In genomic region chr6:107488875-107489635, GRCh38 we compare ENCODE assay signal across 1 cellular context.
A peak's percentile ranks its signal among the peaks of the same experiment; 100 is the strongest.
TF ChIP-seq lines count a peak whose summit lies in the region.

No MANE protein-coding gene starts in this region.

TF ChIP-seq in HepG2, 621 proteins besides CTCF, POLR2A, EP300 and RAD21 (continued from another document and continues in another):
- TF ChIP-seq, protein P1, sequence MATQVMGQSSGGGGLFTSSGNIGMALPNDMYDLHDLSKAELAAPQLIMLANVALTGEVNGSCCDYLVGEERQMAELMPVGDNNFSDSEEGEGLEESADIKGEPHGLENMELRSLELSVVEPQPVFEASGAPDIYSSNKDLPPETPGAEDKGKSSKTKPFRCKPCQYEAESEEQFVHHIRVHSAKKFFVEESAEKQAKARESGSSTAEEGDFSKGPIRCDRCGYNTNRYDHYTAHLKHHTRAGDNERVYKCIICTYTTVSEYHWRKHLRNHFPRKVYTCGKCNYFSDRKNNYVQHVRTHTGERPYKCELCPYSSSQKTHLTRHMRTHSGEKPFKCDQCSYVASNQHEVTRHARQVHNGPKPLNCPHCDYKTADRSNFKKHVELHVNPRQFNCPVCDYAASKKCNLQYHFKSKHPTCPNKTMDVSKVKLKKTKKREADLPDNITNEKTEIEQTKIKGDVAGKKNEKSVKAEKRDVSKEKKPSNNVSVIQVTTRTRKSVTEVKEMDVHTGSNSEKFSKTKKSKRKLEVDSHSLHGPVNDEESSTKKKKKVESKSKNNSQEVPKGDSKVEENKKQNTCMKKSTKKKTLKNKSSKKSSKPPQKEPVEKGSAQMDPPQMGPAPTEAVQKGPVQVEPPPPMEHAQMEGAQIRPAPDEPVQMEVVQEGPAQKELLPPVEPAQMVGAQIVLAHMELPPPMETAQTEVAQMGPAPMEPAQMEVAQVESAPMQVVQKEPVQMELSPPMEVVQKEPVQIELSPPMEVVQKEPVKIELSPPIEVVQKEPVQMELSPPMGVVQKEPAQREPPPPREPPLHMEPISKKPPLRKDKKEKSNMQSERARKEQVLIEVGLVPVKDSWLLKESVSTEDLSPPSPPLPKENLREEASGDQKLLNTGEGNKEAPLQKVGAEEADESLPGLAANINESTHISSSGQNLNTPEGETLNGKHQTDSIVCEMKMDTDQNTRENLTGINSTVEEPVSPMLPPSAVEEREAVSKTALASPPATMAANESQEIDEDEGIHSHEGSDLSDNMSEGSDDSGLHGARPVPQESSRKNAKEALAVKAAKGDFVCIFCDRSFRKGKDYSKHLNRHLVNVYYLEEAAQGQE (IDR thresholded peaks at IDR 0.05; ENCODE audit: borderline replicate concordance in 1 of 2, low read depth in 1 of 2, low read length in 2 of 2), result no peak
- TF ChIP-seq ZFP1 (CRISPR knock-in tag; IDR thresholded peaks at IDR 0.05), result no peak
- no peak for TF ChIP-seq MTA3 (CRISPR knock-in tag; IDR thresholded peaks at IDR 0.05)
- 0 out of 2 replicates have a peak, but pooled peaks have one; percentile 15 for TF ChIP-seq E2F5 (CRISPR knock-in tag; conservative IDR thresholded peaks at IDR 0.05)
- no peak for TF ChIP-seq ZZZ3 (CRISPR knock-in tag; IDR thresholded peaks at IDR 0.05; ENCODE audit: borderline replicate concordance)
- no peak for TF ChIP-seq ETS1 (CRISPR knock-in tag; IDR thresholded peaks at IDR 0.05)
- TF ChIP-seq ZNF331 (CRISPR knock-in tag; IDR thresholded peaks at IDR 0.05), result 0 out of 2 replicates have a peak, but pooled peaks have one; percentile 21
- TF ChIP-seq JUND (CRISPR knock-in tag; IDR thresholded peaks at IDR 0.05), result no peak
- no peak for TF ChIP-seq ZNF232 (CRISPR knock-in tag; IDR thresholded peaks at IDR 0.05; ENCODE audit: borderline replicate concordance)
- TF ChIP-seq THAP9 (CRISPR knock-in tag; IDR thresholded peaks at IDR 0.05; ENCODE audit: borderline replicate concordance), result no peak
- no peak for TF ChIP-seq ARHGAP35 (CRISPR knock-in tag; IDR thresholded peaks at IDR 0.05; ENCODE audit: borderline replicate concordance)
- 0 out of 2 replicates have a peak, but pooled peaks have one; percentile 21 for TF ChIP-seq RXRA (CRISPR knock-in tag; IDR thresholded peaks at IDR 0.05)
- TF ChIP-seq MIER2 (CRISPR knock-in tag; IDR thresholded peaks at IDR 0.05), result no peak
- no peak for TF ChIP-seq ZNF343 (CRISPR knock-in tag; IDR thresholded peaks at IDR 0.05)
- TF ChIP-seq ZNF143 (CRISPR knock-in tag; IDR thresholded peaks at IDR 0.05), result 0 out of 2 replicates have a peak, but pooled peaks have one; percentile 13
- no peak for TF ChIP-seq TMF1 (CRISPR knock-in tag; IDR thresholded peaks at IDR 0.05; ENCODE audit: low read depth)
- peak; percentile 82 for TF ChIP-seq ZSCAN21 (CRISPR knock-in tag; IDR thresholded peaks at IDR 0.05; ENCODE audit: borderline replicate concordance)
- no peak for TF ChIP-seq GLMP (CRISPR knock-in tag; IDR thresholded peaks at IDR 0.05; ENCODE audit: borderline replicate concordance)
- TF ChIP-seq HNRNPUL1 (IDR thresholded peaks at IDR 0.05; ENCODE audit: low read depth, low read length), result no peak
- TF ChIP-seq ZFP82 (CRISPR knock-in tag; IDR thresholded peaks at IDR 0.05; ENCODE audit: borderline replicate concordance), result no peak
- no peak for TF ChIP-seq ATF1 (CRISPR knock-in tag; IDR thresholded peaks at IDR 0.05)
- TF ChIP-seq ISL2 (CRISPR knock-in tag; IDR thresholded peaks at IDR 0.05), result no peak
- TF ChIP-seq ZNF121 (CRISPR knock-in tag; IDR thresholded peaks at IDR 0.05), result no peak
- TF ChIP-seq CHD2 (IDR thresholded peaks at IDR 0.05; ENCODE audit: low read depth, low read length), result no peak
- TF ChIP-seq SMAD1 (CRISPR knock-in tag; IDR thresholded peaks at IDR 0.05; ENCODE audit: borderline replicate concordance, low read depth), result no peak
- TF ChIP-seq ZNF556 (CRISPR knock-in tag; IDR thresholded peaks at IDR 0.05; ENCODE audit: borderline replicate concordance), result no peak
- TF ChIP-seq FOXP1 (IDR thresholded peaks at IDR 0.05), result no peak
- TF ChIP-seq FOXP1 (CRISPR knock-in tag; IDR thresholded peaks at IDR 0.05), result no peak
- TF ChIP-seq ZNF17 (CRISPR knock-in tag; IDR thresholded peaks at IDR 0.05), result no peak
- TF ChIP-seq ZNF34 (CRISPR knock-in tag; IDR thresholded peaks at IDR 0.05; ENCODE audit: borderline replicate concordance), result no peak
- peak; percentile 58; the same call in 1 of the 2 replicates for TF ChIP-seq ZBTB7A (CRISPR knock-in tag; IDR thresholded peaks at IDR 0.05)
- peak; percentile 35; the same call in 1 of the 2 replicates for TF ChIP-seq PITX1 (CRISPR knock-in tag; IDR thresholded peaks at IDR 0.05)
- TF ChIP-seq ZNF383 (CRISPR knock-in tag; IDR thresholded peaks at IDR 0.05; ENCODE audit: borderline replicate concordance), result no peak
- no peak for TF ChIP-seq ZNF296 (CRISPR knock-in tag; conservative IDR thresholded peaks at IDR 0.05)
- no peak for TF ChIP-seq CREBL2 (CRISPR knock-in tag; IDR thresholded peaks at IDR 0.05; ENCODE audit: borderline replicate concordance)
- TF ChIP-seq TP53 (CRISPR knock-in tag; conservative IDR thresholded peaks at IDR 0.05), result 0 out of 2 replicates have a peak, but pooled peaks have one; percentile 24
- TF ChIP-seq MYPOP (CRISPR knock-in tag; IDR thresholded peaks at IDR 0.05), result peak; percentile 51; the same call in 1 of the 2 replicates
- no peak for TF ChIP-seq FOXK2 (IDR thresholded peaks at IDR 0.05)
- TF ChIP-seq, protein P2, sequence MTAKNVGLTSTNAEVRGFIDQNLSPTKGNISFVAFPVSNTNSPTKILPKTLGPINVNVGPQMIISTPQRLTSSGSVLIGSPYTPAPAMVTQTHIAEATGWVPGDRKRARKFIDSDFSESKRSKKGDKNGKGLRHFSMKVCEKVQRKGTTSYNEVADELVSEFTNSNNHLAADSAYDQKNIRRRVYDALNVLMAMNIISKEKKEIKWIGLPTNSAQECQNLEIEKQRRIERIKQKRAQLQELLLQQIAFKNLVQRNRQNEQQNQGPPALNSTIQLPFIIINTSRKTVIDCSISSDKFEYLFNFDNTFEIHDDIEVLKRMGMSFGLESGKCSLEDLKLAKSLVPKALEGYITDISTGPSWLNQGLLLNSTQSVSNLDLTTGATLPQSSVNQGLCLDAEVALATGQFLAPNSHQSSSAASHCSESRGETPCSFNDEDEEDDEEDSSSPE (CRISPR knock-in tag; IDR thresholded peaks at IDR 0.05), result no peak; the same call in 1 of the 2 replicates
- TF ChIP-seq CREB3 (CRISPR knock-in tag; IDR thresholded peaks at IDR 0.05), result no peak
- TF ChIP-seq MLLT10 (CRISPR knock-in tag; IDR thresholded peaks at IDR 0.05), result no peak
- TF ChIP-seq SIX1 (CRISPR knock-in tag; IDR thresholded peaks at IDR 0.05; ENCODE audit: borderline replicate concordance), result no peak
- TF ChIP-seq ZBTB7B (CRISPR knock-in tag; IDR thresholded peaks at IDR 0.05), result no peak; the same call in none of the 2 replicates
- TF ChIP-seq, protein P3, sequence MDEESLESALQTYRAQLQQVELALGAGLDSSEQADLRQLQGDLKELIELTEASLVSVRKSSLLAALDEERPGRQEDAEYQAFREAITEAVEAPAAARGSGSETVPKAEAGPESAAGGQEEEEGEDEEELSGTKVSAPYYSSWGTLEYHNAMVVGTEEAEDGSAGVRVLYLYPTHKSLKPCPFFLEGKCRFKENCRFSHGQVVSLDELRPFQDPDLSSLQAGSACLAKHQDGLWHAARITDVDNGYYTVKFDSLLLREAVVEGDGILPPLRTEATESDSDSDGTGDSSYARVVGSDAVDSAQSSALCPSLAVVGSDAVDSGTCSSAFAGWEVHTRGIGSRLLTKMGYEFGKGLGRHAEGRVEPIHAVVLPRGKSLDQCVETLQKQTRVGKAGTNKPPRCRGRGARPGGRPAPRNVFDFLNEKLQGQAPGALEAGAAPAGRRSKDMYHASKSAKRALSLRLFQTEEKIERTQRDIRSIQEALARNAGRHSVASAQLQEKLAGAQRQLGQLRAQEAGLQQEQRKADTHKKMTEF (CRISPR knock-in tag; IDR thresholded peaks at IDR 0.05), result 0 out of 2 replicates have a peak, but pooled peaks have one; percentile 33
- peak; percentile 42; the same call in 1 of the 2 replicates for TF ChIP-seq PHF21A (CRISPR knock-in tag; IDR thresholded peaks at IDR 0.05)
- 0 out of 2 replicates have a peak, but pooled peaks have one; percentile 41 for TF ChIP-seq DR1 (CRISPR knock-in tag; IDR thresholded peaks at IDR 0.05)
- TF ChIP-seq FOSL1 (CRISPR knock-in tag; IDR thresholded peaks at IDR 0.05; ENCODE audit: borderline replicate concordance), result no peak
- peak; percentile 52; the same call in 1 of the 2 replicates for TF ChIP-seq CBX5 (CRISPR knock-in tag; IDR thresholded peaks at IDR 0.05; ENCODE audit: borderline replicate concordance)
- TF ChIP-seq ZKSCAN5 (CRISPR knock-in tag; IDR thresholded peaks at IDR 0.05), result no peak
- no peak for TF ChIP-seq CENPT (CRISPR knock-in tag; IDR thresholded peaks at IDR 0.05; ENCODE audit: low read depth)
- no peak for TF ChIP-seq RORA (CRISPR knock-in tag; IDR thresholded peaks at IDR 0.05)
- peak; percentile 51; the same call in 1 of the 2 replicates for TF ChIP-seq KDM2A (CRISPR knock-in tag; IDR thresholded peaks at IDR 0.05; ENCODE audit: borderline replicate concordance, low read depth)
- no peak for TF ChIP-seq ZSCAN5A (CRISPR knock-in tag; IDR thresholded peaks at IDR 0.05; ENCODE audit: borderline replicate concordance)
- TF ChIP-seq ETV5 (CRISPR knock-in tag; IDR thresholded peaks at IDR 0.05; ENCODE audit: borderline replicate concordance), result no peak
- TF ChIP-seq GZF1 (CRISPR knock-in tag; IDR thresholded peaks at IDR 0.05), result 0 out of 2 replicates have a peak, but pooled peaks have one; percentile 37
- no peak for TF ChIP-seq ZNF460 (CRISPR knock-in tag; IDR thresholded peaks at IDR 0.05; ENCODE audit: borderline replicate concordance)
